8 cellular contexts compared by ENCODE assay signal in genomic region chr2:54030064-54030741, GRCh38. TPM values are rescaled to one million over a fixed set of nuclear protein-coding genes. Genes with fewer than 3 reads are reported as not detected.
DNase-seq lines count a peak whose midpoint lies in the region; FAIRE-seq and TF ChIP-seq lines count a peak whose summit lies in the region.
"Not testable (repeated sequence)": the region's sequence is repeated elsewhere in the genome, so short reads cannot be mapped to it uniquely, and the experiment has no call there.

No MANE protein-coding gene starts in this region.

- FAIRE-seq in astrocyte (lab: Jason Lieb, UNC): not testable (repeated sequence)

- not testable (repeated sequence) for H4K20me1 ChIP-seq in astrocyte (ENCODE audit: insufficient read depth, low read length); fibroblast of lung (ENCODE audit: control insufficient read depth, extremely low read depth, insufficient read depth, low read length)

- not testable (repeated sequence) for H2AFZ ChIP-seq in astrocyte (ENCODE audit: low read depth, low read length); fibroblast of lung (ENCODE audit: low read length)

- not testable (repeated sequence) for TF ChIP-seq CTCF in astrocyte (IDR thresholded peaks at IDR 0.05; ENCODE audit: insufficient read depth, low read depth, low read length); fibroblast of lung (conservative IDR thresholded peaks at IDR 0.05 in 1 of 2, IDR thresholded peaks at IDR 0.05 in 1 of 2; ENCODE audit: low read depth in 1 of 2, low read length in 2 of 2); neural crest cell (conservative IDR thresholded peaks at IDR 0.05); testis (IDR thresholded peaks at IDR 0.05)

- H3K27ac Mint-ChIP-seq in astrocyte (ENCODE audit: unreplicated experiment): peak overlapping the region; percentile 86
- peak overlapping the region; percentile 13 for H3K27ac Mint-ChIP-seq in neural crest cell (ENCODE audit: unreplicated experiment)

- not testable (repeated sequence) for H3K4me1 ChIP-seq in astrocyte (ENCODE audit: insufficient read depth, low read length); fibroblast of lung (ENCODE audit: control insufficient read depth, extremely low read depth, insufficient read depth, low read length); testis

- H3K9me3 Mint-ChIP-seq in astrocyte (ENCODE audit: unreplicated experiment); neural crest cell: not testable (repeated sequence)

- not testable (repeated sequence) for H3K9me3 ChIP-seq in astrocyte (ENCODE audit: insufficient read depth, low read depth, low read length); fibroblast of lung (ENCODE audit: control insufficient read depth, insufficient read depth, low read depth, low read length); testis

- H3K9ac ChIP-seq in astrocyte (ENCODE audit: low read length); fibroblast of lung (ENCODE audit: insufficient read depth, low read length): not testable (repeated sequence)

- not testable (repeated sequence) for H3K4me2 ChIP-seq in astrocyte (ENCODE audit: low read length)
- H3K4me2 ChIP-seq in fibroblast of lung (ENCODE audit: extremely low read depth, insufficient read depth, low read length): peak overlapping the region; percentile 35

- H3K27ac ChIP-seq in astrocyte (ENCODE audit: low read depth, low read length); fibroblast of lung (ENCODE audit: insufficient read depth, low read length): not testable (repeated sequence)
- H3K27ac ChIP-seq in testis: peak overlapping the region in 1 of 2 donors; percentile 54

- H3K36me3 ChIP-seq in astrocyte (ENCODE audit: insufficient read depth, low read length); fibroblast of lung (ENCODE audit: control insufficient read depth, insufficient read depth, low read length); testis (ENCODE audit: low read depth, missing control alignments): not testable (repeated sequence)

- intact Hi-C loops in testis (cut with DNase I; ENCODE audit: low total_unique reads): not testable (repeated sequence)

- DNase-seq in HUDEP-2 (lab: John Stamatoyannopoulos, UW; ENCODE audit: unreplicated experiment in 76 of 76) (peak in 69 of 76 experiments; percentile 2 to 69 (median 36)), NCI-H2171 treated with DMSO at 0.1 percent for 48 hours (lab: John Stamatoyannopoulos, UW) (peak; percentile 92), SHP77 treated with DMSO at 0.1 percent for 48 hours (lab: John Stamatoyannopoulos, UW) (peak; percentile 12), astrocyte (ENCODE audit: low read depth) (peak; percentile 53), fibroblast of lung (ENCODE audit: low read depth in 2 of 2) (peak in 1 of 2 donors; percentile 55), islet precursor cell (peak; percentile 77), testis (peak; percentile 79)
- not testable (repeated sequence) for DNase-seq in neural crest cell (ENCODE audit: low read depth, low spot score)

- not testable (repeated sequence) for H3K27me3 ChIP-seq in astrocyte (ENCODE audit: insufficient read depth, low read length); fibroblast of lung (ENCODE audit: control insufficient read depth, insufficient read depth, low read length); testis

- TF ChIP-seq POLR2A in testis (IDR thresholded peaks at IDR 0.05): not testable (repeated sequence)

- H3K27me3 Mint-ChIP-seq in astrocyte (ENCODE audit: low read depth, unreplicated experiment); neural crest cell (ENCODE audit: low read depth): not testable (repeated sequence)

- not testable (repeated sequence) for H3K79me2 ChIP-seq in astrocyte (ENCODE audit: insufficient read depth, low read length); fibroblast of lung (ENCODE audit: control insufficient read depth, insufficient read depth, low read length)

- H3K4me3 ChIP-seq in astrocyte (ENCODE audit: insufficient read depth, low read depth, low read length); fibroblast of lung (replicated peaks in 1 of 4; ENCODE audit: control extremely low read depth in 1 of 4, insufficient read depth in 1 of 4, low read depth in 3 of 4, low read length in 4 of 4); testis: not testable (repeated sequence)

- WGBS in testis, 2 donors: 51 to 64% methylated on average over 15 of the region's 15 CpGs

- H3K36me3 Mint-ChIP-seq in astrocyte (ENCODE audit: low read depth, unreplicated experiment); neural crest cell (ENCODE audit: low read depth): not testable (repeated sequence)

- H3K4me1 Mint-ChIP-seq in astrocyte (ENCODE audit: low read depth, unreplicated experiment); neural crest cell: not testable (repeated sequence)

- not testable (repeated sequence) for H3K4me3 Mint-ChIP-seq in astrocyte (ENCODE audit: unreplicated experiment); neural crest cell

RNA-seq across cellular contexts. Expression of gene PSME4, which starts 59.4 kb away (rescaled TPM):
- total RNA-seq in astrocyte (101 and 110 TPM in 2 replicates), fibroblast of lung (18.7 and 26.8 TPM in 2 replicates), neural crest cell (64.3 and 65.9 TPM in 2 replicates), testis (100 to 1,000 TPM; 104 to 142 TPM)
- polyA plus RNA-seq in fibroblast of lung (34.6 and 43.2 TPM in 2 replicates), testis (ENCODE audit: insufficient read depth, low read depth, low replicate concordance) (144 TPM)
- polyA plus RNA-seq in fibroblast of lung (2012): 36.4 and 44.6 TPM in 2 replicates
- 27.9 and 28.1 TPM in 2 replicates for polyA minus RNA-seq in fibroblast of lung (ENCODE audit: low replicate concordance)
